8 cellular contexts compared by ENCODE assay signal in the genomic region with DNA sequence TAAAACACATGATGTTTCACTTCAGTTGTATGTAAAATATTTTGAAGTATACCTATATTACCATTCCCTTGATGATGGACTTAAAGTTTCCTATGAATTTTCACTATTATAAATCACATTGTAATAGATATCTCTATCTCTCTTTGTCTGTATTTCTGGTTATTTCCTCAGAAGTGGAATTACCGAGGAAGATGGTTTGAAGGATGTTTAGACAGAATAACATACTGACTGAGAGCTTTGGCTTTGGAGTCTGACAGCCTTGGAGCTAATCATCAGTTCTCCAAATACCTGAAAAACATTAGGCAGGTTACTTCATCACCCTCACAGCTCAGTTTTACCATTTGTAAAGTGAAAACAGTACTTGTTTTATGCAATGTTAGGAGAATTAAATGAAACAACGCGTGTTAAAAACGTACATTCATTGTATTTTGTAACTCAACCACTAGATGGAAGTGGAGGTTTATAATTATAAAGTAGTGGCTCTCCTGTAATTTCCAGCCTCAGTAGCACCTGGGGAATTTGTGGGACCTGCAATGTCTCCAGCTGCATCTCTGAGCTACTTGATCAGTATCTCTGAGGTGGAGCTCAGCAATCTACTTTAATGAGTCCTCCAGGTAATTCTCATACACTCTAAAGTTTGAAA.
A peak's percentile ranks its signal among the peaks of the same experiment; 100 is the strongest.
DNase-seq lines count a peak whose midpoint lies in the region; ATAC-seq and TF ChIP-seq lines count a peak whose summit lies in the region.

No MANE protein-coding gene starts in this region.

- ATAC-seq in GM21390 (IDR thresholded peaks at IDR 0.05; ENCODE audit: unreplicated experiment) (no peak), GM18520 (IDR thresholded peaks at IDR 0.05; ENCODE audit: unreplicated experiment) (no peak)

- peak; percentile 46; the same call in 2 of the 3 replicates for TF ChIP-seq CTCF in GM12872 (IDR thresholded peaks at IDR 0.05; ENCODE audit: insufficient read depth, low read depth, low read length)

- peak; percentile 24 for DNase-seq in AG08396 (ENCODE audit: low spot score)
- peak; percentile 62 for DNase-seq in KBM-7
- peak; percentile 57 for DNase-seq in SKM-1 treated with dmso at 0.1 percent for 144 hours (lab: John Stamatoyannopoulos, UW; ENCODE audit: unreplicated experiment)
- DNase-seq in foreskin melanocyte = peak; percentile 19
- peak; percentile 7 for DNase-seq in putamen (ENCODE audit: low spot score)

- in situ Hi-C loops in KBM-7 (cut with MboI; ENCODE audit: low pct_unique_long_range_greater_than_20kb, low sequenced_read_pairs) = no loop called here

Comparison
In these comparisons a context has a peak if more than half of its experiments do, and no peak if none do; other contexts are left out.
1. DNase-seq: peak in every context shown above with its lines; median percentile 62 in KBM-7; 57 in SKM-1 treated with dmso at 0.1 percent for 144 hours; 24 in AG08396; 19 in foreskin melanocyte; 7 in putamen.